1 cellular context compared by ENCODE assay signal in the genomic region with DNA sequence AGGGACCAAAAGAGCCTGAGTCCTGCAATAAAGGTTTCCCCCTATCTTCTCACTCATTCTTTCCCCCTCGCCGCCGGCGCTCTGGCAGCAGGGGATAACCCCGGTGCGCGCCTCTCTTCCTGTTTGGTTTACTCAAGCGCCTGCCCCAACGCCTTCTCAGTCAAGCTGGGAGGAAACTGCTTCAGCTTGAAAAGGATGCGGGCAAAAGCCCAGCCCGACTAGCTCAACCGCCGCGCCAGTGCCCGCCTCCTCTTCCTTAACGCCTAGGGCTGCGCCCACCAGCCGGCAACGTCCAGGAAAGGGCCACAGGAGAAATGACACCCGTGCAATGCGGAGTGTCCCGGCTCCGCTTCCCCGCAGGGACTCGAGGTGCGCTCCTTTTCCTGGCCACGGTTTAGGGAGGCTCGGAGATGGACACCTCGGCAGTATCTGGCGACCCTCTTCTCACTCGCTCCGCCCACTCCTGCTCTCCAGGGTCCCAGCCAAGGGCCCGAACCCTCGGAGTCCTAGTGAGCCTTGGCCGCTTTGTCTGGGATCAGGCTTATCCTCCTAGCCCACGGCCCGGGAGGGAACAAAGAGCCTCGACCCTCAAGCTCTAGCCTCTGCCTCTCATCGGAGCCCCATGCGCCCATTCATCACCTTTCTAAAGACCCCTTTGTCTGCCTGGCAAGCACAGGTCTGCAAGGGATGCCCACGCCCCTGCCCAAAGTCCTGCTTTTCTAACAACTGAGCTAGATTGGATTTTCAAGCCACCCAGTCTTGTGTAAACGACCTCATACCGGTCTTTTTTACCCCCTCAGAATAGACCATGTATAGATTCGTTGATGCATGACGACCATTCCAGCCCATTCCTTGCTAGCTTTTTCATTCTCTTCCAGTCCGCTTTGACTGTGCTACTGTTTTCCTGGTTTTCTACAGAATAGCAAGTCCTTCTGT.
TF ChIP-seq lines count a peak whose summit lies in the region.

No MANE protein-coding gene starts in this region.

TF ChIP-seq in HEK293, 187 proteins besides CTCF, POLR2A, EP300 and RAD21 (continued from another document and continues in another):
- TF ChIP-seq, protein P1, sequence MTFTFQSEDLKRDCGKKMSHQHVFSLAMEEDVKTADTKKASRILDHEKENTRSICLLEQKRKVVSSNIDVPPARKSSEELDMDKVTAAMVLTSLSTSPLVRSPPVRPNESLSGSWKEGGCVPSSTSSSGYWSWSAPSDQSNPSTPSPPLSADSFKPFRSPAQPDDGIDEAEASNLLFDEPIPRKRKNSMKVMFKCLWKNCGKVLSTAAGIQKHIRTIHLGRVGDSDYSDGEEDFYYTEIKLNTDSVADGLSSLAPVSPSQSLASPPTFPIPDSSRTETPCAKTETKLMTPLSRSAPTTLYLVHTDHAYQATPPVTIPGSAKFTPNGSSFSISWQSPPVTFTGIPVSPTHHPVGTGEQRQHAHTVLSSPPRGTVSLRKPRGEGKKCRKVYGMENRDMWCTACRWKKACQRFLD (tag by site-specific recombination; IDR thresholded peaks at IDR 0.05): no peak
- TF ChIP-seq, protein P2, sequence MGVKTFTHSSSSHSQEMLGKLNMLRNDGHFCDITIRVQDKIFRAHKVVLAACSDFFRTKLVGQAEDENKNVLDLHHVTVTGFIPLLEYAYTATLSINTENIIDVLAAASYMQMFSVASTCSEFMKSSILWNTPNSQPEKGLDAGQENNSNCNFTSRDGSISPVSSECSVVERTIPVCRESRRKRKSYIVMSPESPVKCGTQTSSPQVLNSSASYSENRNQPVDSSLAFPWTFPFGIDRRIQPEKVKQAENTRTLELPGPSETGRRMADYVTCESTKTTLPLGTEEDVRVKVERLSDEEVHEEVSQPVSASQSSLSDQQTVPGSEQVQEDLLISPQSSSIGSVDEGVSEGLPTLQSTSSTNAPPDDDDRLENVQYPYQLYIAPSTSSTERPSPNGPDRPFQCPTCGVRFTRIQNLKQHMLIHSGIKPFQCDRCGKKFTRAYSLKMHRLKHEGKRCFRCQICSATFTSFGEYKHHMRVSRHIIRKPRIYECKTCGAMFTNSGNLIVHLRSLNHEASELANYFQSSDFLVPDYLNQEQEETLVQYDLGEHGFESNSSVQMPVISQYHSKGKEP (tag by site-specific recombination; IDR thresholded peaks at IDR 0.05): no peak
- TF ChIP-seq ZNF529 (tag by site-specific recombination; IDR thresholded peaks at IDR 0.05; ENCODE audit: insufficient replicate concordance): no peak
- peak; percentile 98 for TF ChIP-seq ZNF335 (tag by site-specific recombination; conservative IDR thresholded peaks at IDR 0.05)
- no peak for TF ChIP-seq ZSCAN16 (tag by site-specific recombination; IDR thresholded peaks at IDR 0.05)
- TF ChIP-seq, protein P3, sequence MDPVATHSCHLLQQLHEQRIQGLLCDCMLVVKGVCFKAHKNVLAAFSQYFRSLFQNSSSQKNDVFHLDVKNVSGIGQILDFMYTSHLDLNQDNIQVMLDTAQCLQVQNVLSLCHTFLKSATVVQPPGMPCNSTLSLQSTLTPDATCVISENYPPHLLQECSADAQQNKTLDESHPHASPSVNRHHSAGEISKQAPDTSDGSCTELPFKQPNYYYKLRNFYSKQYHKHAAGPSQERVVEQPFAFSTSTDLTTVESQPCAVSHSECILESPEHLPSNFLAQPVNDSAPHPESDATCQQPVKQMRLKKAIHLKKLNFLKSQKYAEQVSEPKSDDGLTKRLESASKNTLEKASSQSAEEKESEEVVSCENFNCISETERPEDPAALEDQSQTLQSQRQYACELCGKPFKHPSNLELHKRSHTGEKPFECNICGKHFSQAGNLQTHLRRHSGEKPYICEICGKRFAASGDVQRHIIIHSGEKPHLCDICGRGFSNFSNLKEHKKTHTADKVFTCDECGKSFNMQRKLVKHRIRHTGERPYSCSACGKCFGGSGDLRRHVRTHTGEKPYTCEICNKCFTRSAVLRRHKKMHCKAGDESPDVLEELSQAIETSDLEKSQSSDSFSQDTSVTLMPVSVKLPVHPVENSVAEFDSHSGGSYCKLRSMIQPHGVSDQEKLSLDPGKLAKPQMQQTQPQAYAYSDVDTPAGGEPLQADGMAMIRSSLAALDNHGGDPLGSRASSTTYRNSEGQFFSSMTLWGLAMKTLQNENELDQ (tag by site-specific recombination; IDR thresholded peaks at IDR 0.05; ENCODE audit: low read depth): no peak
- TF ChIP-seq ZSCAN30 (tag by site-specific recombination; IDR thresholded peaks at IDR 0.05): no peak
- TF ChIP-seq IKZF3 (tag by site-specific recombination; IDR thresholded peaks at IDR 0.05): no peak
- TF ChIP-seq SP2 (tag by site-specific recombination; IDR thresholded peaks at IDR 0.05): peak; percentile 43; the same call in 1 of the 2 replicates
- 0 out of 2 replicates have a peak, but pooled peaks have one; percentile 33 for TF ChIP-seq ZNF600 (tag by site-specific recombination; IDR thresholded peaks at IDR 0.05)
- no peak for TF ChIP-seq ZNF549 (tag by site-specific recombination; IDR thresholded peaks at IDR 0.05)
- peak; percentile 67 for TF ChIP-seq ZFHX2 (tag by site-specific recombination; conservative IDR thresholded peaks at IDR 0.05)
- TF ChIP-seq ZNF394 (tag by site-specific recombination; IDR thresholded peaks at IDR 0.05; ENCODE audit: borderline replicate concordance): no peak
- no peak for TF ChIP-seq ZNF366 (tag by site-specific recombination; conservative IDR thresholded peaks at IDR 0.05)
- TF ChIP-seq ZFP41 (tag by site-specific recombination; IDR thresholded peaks at IDR 0.05; ENCODE audit: borderline replicate concordance): no peak
- TF ChIP-seq KLF10 (tag by site-specific recombination; IDR thresholded peaks at IDR 0.05): no peak
- no peak for TF ChIP-seq ZEB2 (tag by site-specific recombination; IDR thresholded peaks at IDR 0.05)
- no peak for TF ChIP-seq ZNF777 (tag by site-specific recombination; IDR thresholded peaks at IDR 0.05; ENCODE audit: borderline replicate concordance)
- no peak for TF ChIP-seq KLF9 (tag by site-specific recombination; IDR thresholded peaks at IDR 0.05; ENCODE audit: low read depth)
- TF ChIP-seq ZNF791 (tag by site-specific recombination; IDR thresholded peaks at IDR 0.05): no peak
- no peak for TF ChIP-seq ZNF174 (tag by site-specific recombination; IDR thresholded peaks at IDR 0.05)
- no peak for TF ChIP-seq ZSCAN23 (tag by site-specific recombination; IDR thresholded peaks at IDR 0.05)
- no peak for TF ChIP-seq ZNF354C (tag by site-specific recombination; IDR thresholded peaks at IDR 0.05; ENCODE audit: borderline replicate concordance, low read depth)
- TF ChIP-seq ZNF610 (tag by site-specific recombination; IDR thresholded peaks at IDR 0.05; ENCODE audit: borderline replicate concordance): no peak
- TF ChIP-seq, protein P4, sequence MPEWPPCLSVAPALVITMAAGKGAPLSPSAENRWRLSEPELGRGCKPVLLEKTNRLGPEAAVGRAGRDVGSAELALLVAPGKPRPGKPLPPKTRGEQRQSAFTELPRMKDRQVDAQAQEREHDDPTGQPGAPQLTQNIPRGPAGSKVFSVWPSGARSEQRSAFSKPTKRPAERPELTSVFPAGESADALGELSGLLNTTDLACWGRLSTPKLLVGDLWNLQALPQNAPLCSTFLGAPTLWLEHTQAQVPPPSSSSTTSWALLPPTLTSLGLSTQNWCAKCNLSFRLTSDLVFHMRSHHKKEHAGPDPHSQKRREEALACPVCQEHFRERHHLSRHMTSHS (tag by site-specific recombination; IDR thresholded peaks at IDR 0.05): no peak
- TF ChIP-seq ZNF785 (tag by site-specific recombination; IDR thresholded peaks at IDR 0.05): no peak
- TF ChIP-seq ZBTB1 (tag by site-specific recombination; IDR thresholded peaks at IDR 0.05): no peak
- TF ChIP-seq ZBTB48 (tag by site-specific recombination; IDR thresholded peaks at IDR 0.05): peak; percentile 41; the same call in 1 of the 2 replicates
- no peak for TF ChIP-seq ZNF776 (tag by site-specific recombination; IDR thresholded peaks at IDR 0.05; ENCODE audit: borderline replicate concordance)
- no peak for TF ChIP-seq KLF7 (tag by site-specific recombination; IDR thresholded peaks at IDR 0.05; ENCODE audit: borderline replicate concordance)
- 0 out of 2 replicates have a peak, but pooled peaks have one; percentile 25 for TF ChIP-seq ZNF501 (tag by site-specific recombination; IDR thresholded peaks at IDR 0.05)
- TF ChIP-seq, protein P5, sequence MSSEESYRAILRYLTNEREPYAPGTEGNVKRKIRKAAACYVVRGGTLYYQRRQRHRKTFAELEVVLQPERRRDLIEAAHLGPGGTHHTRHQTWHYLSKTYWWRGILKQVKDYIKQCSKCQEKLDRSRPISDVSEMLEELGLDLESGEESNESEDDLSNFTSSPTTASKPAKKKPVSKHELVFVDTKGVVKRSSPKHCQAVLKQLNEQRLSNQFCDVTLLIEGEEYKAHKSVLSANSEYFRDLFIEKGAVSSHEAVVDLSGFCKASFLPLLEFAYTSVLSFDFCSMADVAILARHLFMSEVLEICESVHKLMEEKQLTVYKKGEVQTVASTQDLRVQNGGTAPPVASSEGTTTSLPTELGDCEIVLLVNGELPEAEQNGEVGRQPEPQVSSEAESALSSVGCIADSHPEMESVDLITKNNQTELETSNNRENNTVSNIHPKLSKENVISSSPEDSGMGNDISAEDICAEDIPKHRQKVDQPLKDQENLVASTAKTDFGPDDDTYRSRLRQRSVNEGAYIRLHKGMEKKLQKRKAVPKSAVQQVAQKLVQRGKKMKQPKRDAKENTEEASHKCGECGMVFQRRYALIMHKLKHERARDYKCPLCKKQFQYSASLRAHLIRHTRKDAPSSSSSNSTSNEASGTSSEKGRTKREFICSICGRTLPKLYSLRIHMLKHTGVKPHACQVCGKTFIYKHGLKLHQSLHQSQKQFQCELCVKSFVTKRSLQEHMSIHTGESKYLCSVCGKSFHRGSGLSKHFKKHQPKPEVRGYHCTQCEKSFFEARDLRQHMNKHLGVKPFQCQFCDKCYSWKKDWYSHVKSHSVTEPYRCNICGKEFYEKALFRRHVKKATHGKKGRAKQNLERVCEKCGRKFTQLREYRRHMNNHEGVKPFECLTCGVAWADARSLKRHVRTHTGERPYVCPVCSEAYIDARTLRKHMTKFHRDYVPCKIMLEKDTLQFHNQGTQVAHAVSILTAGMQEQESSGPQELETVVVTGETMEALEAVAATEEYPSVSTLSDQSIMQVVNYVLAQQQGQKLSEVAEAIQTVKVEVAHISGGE (tag by site-specific recombination; conservative IDR thresholded peaks at IDR 0.05; ENCODE audit: low read depth): peak; percentile 90
- TF ChIP-seq ZNF585B (tag by site-specific recombination; IDR thresholded peaks at IDR 0.05): no peak
- TF ChIP-seq ZNF169 (tag by site-specific recombination; IDR thresholded peaks at IDR 0.05): no peak
- TF ChIP-seq ZFP37 (tag by site-specific recombination; IDR thresholded peaks at IDR 0.05): no peak
- no peak for TF ChIP-seq MYNN (tag by site-specific recombination; IDR thresholded peaks at IDR 0.05; ENCODE audit: borderline replicate concordance)
- TF ChIP-seq ZNF555 (tag by site-specific recombination; conservative IDR thresholded peaks at IDR 0.05): no peak
- TF ChIP-seq, protein P6, sequence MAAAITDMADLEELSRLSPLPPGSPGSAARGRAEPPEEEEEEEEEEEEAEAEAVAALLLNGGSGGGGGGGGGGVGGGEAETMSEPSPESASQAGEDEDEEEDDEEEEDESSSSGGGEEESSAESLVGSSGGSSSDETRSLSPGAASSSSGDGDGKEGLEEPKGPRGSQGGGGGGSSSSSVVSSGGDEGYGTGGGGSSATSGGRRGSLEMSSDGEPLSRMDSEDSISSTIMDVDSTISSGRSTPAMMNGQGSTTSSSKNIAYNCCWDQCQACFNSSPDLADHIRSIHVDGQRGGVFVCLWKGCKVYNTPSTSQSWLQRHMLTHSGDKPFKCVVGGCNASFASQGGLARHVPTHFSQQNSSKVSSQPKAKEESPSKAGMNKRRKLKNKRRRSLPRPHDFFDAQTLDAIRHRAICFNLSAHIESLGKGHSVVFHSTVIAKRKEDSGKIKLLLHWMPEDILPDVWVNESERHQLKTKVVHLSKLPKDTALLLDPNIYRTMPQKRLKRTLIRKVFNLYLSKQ (tag by site-specific recombination; IDR thresholded peaks at IDR 0.05; ENCODE audit: borderline replicate concordance): no peak
- 0 out of 2 replicates have a peak, but pooled peaks have one; percentile 4 for TF ChIP-seq ZNF660 (tag by site-specific recombination; IDR thresholded peaks at IDR 0.05)
- TF ChIP-seq, protein P7, sequence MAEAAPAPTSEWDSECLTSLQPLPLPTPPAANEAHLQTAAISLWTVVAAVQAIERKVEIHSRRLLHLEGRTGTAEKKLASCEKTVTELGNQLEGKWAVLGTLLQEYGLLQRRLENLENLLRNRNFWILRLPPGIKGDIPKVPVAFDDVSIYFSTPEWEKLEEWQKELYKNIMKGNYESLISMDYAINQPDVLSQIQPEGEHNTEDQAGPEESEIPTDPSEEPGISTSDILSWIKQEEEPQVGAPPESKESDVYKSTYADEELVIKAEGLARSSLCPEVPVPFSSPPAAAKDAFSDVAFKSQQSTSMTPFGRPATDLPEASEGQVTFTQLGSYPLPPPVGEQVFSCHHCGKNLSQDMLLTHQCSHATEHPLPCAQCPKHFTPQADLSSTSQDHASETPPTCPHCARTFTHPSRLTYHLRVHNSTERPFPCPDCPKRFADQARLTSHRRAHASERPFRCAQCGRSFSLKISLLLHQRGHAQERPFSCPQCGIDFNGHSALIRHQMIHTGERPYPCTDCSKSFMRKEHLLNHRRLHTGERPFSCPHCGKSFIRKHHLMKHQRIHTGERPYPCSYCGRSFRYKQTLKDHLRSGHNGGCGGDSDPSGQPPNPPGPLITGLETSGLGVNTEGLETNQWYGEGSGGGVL (tag by site-specific recombination; IDR thresholded peaks at IDR 0.05): peak; percentile 87
- TF ChIP-seq BCL11A (tag by site-specific recombination; IDR thresholded peaks at IDR 0.05; ENCODE audit: low read depth): no peak
- no peak for TF ChIP-seq ZNF138 (tag by site-specific recombination; IDR thresholded peaks at IDR 0.05; ENCODE audit: borderline replicate concordance)
- no peak for TF ChIP-seq ZNF473 (tag by site-specific recombination; IDR thresholded peaks at IDR 0.05)
- no peak for TF ChIP-seq ZNF37A (tag by site-specific recombination; IDR thresholded peaks at IDR 0.05)
- TF ChIP-seq, protein P8, sequence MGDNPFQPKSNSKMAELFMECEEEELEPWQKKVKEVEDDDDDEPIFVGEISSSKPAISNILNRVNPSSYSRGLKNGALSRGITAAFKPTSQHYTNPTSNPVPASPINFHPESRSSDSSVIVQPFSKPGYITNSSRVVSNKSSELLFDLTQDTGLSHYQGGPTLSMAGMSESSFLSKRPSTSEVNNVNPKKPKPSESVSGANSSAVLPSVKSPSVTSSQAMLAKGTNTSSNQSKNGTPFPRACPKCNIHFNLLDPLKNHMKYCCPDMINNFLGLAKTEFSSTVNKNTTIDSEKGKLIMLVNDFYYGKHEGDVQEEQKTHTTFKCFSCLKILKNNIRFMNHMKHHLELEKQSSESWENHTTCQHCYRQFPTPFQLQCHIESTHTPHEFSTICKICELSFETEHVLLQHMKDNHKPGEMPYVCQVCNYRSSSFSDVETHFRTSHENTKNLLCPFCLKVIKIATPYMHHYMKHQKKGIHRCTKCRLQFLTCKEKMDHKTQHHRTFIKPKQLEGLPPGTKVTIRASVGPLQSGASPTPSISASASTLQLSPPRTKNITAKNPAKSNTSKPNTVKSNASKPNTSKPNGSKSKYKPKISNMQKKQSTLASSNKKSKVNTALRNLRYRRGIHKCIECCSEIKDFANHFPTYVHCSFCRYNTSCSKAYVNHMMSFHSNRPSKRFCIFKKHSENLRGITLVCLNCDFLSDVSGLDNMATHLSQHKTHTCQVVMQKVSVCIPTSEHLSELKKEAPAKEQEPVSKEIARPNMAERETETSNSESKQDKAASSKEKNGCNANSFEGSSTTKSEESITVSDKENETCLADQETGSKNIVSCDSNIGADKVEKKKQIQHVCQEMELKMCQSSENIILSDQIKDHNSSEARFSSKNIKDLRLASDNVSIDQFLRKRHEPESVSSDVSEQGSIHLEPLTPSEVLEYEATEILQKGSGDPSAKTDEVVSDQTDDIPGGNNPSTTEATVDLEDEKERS (tag by site-specific recombination; IDR thresholded peaks at IDR 0.05): no peak
- TF ChIP-seq REPIN1 (tag by site-specific recombination; IDR thresholded peaks at IDR 0.05; ENCODE audit: low read depth): no peak
- no peak for TF ChIP-seq ZFP3 (tag by site-specific recombination; IDR thresholded peaks at IDR 0.05; ENCODE audit: low read depth)
